Comparison of ENCODE assay signal across 1 cellular context in the genomic region with DNA sequence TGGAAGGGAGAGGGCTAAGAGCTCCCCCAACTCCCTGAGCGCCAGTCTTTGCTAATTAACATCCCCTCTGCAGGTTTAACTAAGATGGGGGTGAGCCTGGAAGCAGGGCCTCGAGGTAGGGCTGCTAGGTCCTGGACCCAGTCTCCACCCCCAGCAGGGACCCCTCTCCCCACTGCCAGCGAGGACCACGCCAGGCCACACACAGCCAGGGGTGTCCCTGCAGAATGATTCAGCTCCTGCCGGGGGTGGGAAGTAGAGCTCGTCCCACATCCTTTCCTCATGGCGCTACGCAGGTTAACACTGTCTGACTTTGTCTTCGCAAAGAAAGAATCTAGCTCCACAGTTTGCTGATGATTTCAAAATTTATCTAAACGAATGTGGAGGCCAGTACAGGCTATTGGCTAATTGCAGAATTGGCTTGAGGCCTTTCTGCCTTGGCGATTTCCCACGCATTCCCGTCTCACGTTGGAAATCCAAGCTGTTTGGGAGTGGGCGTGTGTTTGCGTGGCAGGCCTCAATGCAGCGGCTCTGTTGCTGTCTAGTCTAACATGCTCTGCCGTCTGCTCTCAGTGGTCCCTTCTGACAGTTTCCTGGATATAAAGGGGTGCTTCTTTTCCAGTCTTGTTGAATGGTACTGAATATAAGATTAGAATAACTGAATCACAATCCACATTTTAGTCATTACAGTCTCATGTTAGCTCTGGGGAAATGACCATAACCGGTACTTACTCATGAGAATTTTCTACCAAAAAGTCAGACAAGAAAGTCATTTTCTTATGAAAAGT.
TF ChIP-seq lines count a peak whose summit lies in the region.

No MANE protein-coding gene starts in this region.

TF ChIP-seq in HepG2, 621 proteins besides CTCF, POLR2A, EP300 and RAD21 (continued from another document):
- TF ChIP-seq, protein P1, sequence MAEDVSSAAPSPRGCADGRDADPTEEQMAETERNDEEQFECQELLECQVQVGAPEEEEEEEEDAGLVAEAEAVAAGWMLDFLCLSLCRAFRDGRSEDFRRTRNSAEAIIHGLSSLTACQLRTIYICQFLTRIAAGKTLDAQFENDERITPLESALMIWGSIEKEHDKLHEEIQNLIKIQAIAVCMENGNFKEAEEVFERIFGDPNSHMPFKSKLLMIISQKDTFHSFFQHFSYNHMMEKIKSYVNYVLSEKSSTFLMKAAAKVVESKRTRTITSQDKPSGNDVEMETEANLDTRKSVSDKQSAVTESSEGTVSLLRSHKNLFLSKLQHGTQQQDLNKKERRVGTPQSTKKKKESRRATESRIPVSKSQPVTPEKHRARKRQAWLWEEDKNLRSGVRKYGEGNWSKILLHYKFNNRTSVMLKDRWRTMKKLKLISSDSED (CRISPR knock-in tag; IDR thresholded peaks at IDR 0.05), result no peak
- no peak for TF ChIP-seq ZNF333 (CRISPR knock-in tag; IDR thresholded peaks at IDR 0.05; ENCODE audit: borderline replicate concordance)
- no peak for TF ChIP-seq FOXA3 (CRISPR knock-in tag; IDR thresholded peaks at IDR 0.05)
- TF ChIP-seq SMAD9 (CRISPR knock-in tag; IDR thresholded peaks at IDR 0.05), result no peak
- TF ChIP-seq ZNF496 (CRISPR knock-in tag; IDR thresholded peaks at IDR 0.05; ENCODE audit: insufficient replicate concordance), result no peak
- no peak for TF ChIP-seq ZNF12 (CRISPR knock-in tag; IDR thresholded peaks at IDR 0.05)
- TF ChIP-seq ZNF354B (CRISPR knock-in tag; IDR thresholded peaks at IDR 0.05), result no peak
